ENCODE assay signal across 8 cellular contexts in the genomic region with DNA sequence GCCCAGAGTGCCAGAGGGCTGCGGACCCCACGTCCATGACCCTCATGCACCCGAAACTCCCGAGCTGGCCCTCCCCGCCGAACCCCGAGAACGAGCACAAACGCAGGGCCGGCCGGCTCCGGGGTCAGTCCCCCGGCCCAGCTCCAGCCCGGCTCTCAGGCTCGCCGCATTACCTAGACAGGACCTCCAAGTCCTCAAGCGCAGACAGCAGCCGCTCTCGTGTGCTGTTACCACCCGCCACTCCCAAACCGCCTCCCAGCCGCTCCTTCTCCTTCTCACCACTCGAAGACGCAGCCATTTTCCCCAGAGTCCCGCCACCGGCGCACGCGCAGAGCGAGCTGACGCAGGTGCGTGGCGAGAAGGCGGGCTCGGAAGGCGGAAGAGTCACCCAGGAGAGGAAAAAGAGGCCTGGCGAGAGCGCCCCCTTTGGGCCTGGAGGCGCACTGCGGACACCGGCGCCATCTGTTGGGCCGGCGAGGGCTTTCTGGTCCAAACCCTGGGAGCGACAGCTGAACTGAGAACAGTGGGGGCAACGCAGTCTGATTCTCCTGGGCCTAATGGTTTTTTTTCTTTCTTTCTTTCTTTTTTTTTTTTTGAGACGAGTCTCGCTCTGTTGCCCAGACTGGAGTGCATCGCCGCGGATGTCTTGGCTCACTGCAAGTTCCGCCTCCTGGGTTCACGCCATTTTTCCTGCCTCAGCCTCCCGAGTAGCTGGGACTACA. TPM values are rescaled to one million over a fixed set of nuclear protein-coding genes. Genes with fewer than 3 reads are reported as not detected.
DNase-seq lines count a peak whose midpoint lies in the region; ATAC-seq and TF ChIP-seq lines count a peak whose summit lies in the region.

A gene with protein sequence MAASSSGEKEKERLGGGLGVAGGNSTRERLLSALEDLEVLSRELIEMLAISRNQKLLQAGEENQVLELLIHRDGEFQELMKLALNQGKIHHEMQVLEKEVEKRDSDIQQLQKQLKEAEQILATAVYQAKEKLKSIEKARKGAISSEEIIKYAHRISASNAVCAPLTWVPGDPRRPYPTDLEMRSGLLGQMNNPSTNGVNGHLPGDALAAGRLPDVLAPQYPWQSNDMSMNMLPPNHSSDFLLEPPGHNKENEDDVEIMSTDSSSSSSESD (minus strand): TSS at position 324 of the 722 bp plus-strand sequence. CDS start 26 bp downstream, at position 298.

- H3K36me3 Mint-ChIP-seq in activated naive CD8-positive, alpha-beta T cell: no peaks in the 10 kb centered on the region
- no peaks in the 10 kb centered on the region for H3K36me3 Mint-ChIP-seq in glutamatergic neuron (ENCODE audit: unreplicated experiment)

- peak; percentile 95 for ATAC-seq in HG02623 (IDR thresholded peaks at IDR 0.05; ENCODE audit: unreplicated experiment)
- peak; percentile 96 for ATAC-seq in thoracic aorta (ENCODE audit: insufficient number of reproducible peaks, low FRiP score, low read depth)

- H4K20me1 ChIP-seq in osteoblast (ENCODE audit: insufficient read depth, low read length): peaks cover 25% of the 10 kb centered on the region

- H3K4me3 ChIP-seq in GM12864 (ENCODE audit: low read depth, low read length) (peak within 1 kb of the TSS; percentile 76), osteoblast (ENCODE audit: insufficient read depth, low read length) (peak within 1 kb of the TSS; percentile 83), thoracic aorta (peak within 1 kb of the TSS; percentile 94)

- DNase-seq in GM12864 (ENCODE audit: low read depth) (peak; percentile 75), NCI-H1092 treated with DMSO at 0.1 percent for 48 hours (lab: John Stamatoyannopoulos, UW) (peak; percentile 84), SKM-1 (lab: John Stamatoyannopoulos, UW; ENCODE audit: unreplicated experiment) (peak; percentile 81), glutamatergic neuron (peak; percentile 99), osteoblast (ENCODE audit: insufficient read length, low spot score, missing footprints) (peak; percentile 98), thoracic aorta (ENCODE audit: low spot score) (peak; percentile 84)

- H3K79me2 ChIP-seq in osteoblast (ENCODE audit: insufficient read depth, low read length): peaks cover 50% of the 10 kb centered on the region

- H2AFZ ChIP-seq in osteoblast (ENCODE audit: low read length): peak within 1 kb of the TSS; percentile 86

- H3K4me2 ChIP-seq in osteoblast (ENCODE audit: insufficient read depth, low read length): peak within 1 kb of the TSS; percentile 100

- H3K27ac ChIP-seq in osteoblast (ENCODE audit: low read depth, low read length) (peak within 1 kb of the TSS; percentile 85), thoracic aorta (peak within 1 kb of the TSS; percentile 68 to 80)

- peaks cover 10% of the 10 kb centered on the region for H3K4me1 ChIP-seq in osteoblast (ENCODE audit: insufficient read depth, low read length)
- peaks cover 21 to 26% of the 10 kb centered on the region in 2 donors for H3K4me1 ChIP-seq in thoracic aorta (ENCODE audit: control insufficient read depth in 1 of 2, low read depth in 2 of 2)

- TF ChIP-seq CTCF in GM12864 (IDR thresholded peaks at IDR 0.05; ENCODE audit: low read depth, low read length, missing control alignments) (peak; percentile 99), glutamatergic neuron (IDR thresholded peaks at IDR 0.05; ENCODE audit: partially characterized antibody, unreplicated experiment) (peak; percentile 99), osteoblast (IDR thresholded peaks at IDR 0.05; ENCODE audit: extremely low read depth, low read depth, low read length) (peak; percentile 99), thoracic aorta (IDR thresholded peaks at IDR 0.05) (peak; percentile 98)

- no peaks in the 10 kb centered on the region for H3K27me3 ChIP-seq in osteoblast (ENCODE audit: insufficient read depth, low read length)
- H3K27me3 ChIP-seq in thoracic aorta (replicated peaks; ENCODE audit: insufficient read depth): no peaks in the 10 kb centered on the region

- no peaks in the 10 kb centered on the region for H3K27me3 Mint-ChIP-seq in activated naive CD8-positive, alpha-beta T cell
- H3K27me3 Mint-ChIP-seq in glutamatergic neuron (ENCODE audit: unreplicated experiment): peaks cover 4% of the 10 kb centered on the region

- peaks cover 42% of the 10 kb centered on the region for H3K4me1 Mint-ChIP-seq in activated naive CD8-positive, alpha-beta T cell (ENCODE audit: low read depth)
- peaks cover 20% of the 10 kb centered on the region for H3K4me1 Mint-ChIP-seq in glutamatergic neuron (ENCODE audit: low read depth, unreplicated experiment)

- H3K4me3 Mint-ChIP-seq in activated naive CD8-positive, alpha-beta T cell: peak within 1 kb of the TSS; percentile 98
- H3K4me3 Mint-ChIP-seq in glutamatergic neuron (ENCODE audit: unreplicated experiment): peak within 1 kb of the TSS; percentile 94

- H3K9me3 ChIP-seq in osteoblast (ENCODE audit: low read depth, low read length): no peaks in the 10 kb centered on the region
- H3K9me3 ChIP-seq in thoracic aorta: no peaks in the 10 kb centered on the region

- H3K27ac Mint-ChIP-seq in activated naive CD8-positive, alpha-beta T cell: peak within 1 kb of the TSS; percentile 92
- H3K27ac Mint-ChIP-seq in glutamatergic neuron (ENCODE audit: unreplicated experiment): peak within 1 kb of the TSS; percentile 92

- H3K9me3 Mint-ChIP-seq in activated naive CD8-positive, alpha-beta T cell (ENCODE audit: low read depth): no peaks in the 10 kb centered on the region
- H3K9me3 Mint-ChIP-seq in glutamatergic neuron (ENCODE audit: unreplicated experiment): peaks cover 10% of the 10 kb centered on the region

- no peaks in the 10 kb centered on the region for H3K36me3 ChIP-seq in osteoblast (ENCODE audit: insufficient read depth, low read length)
- H3K36me3 ChIP-seq in thoracic aorta: no peaks in the 10 kb centered on the region

RNA-seq across cellular contexts. Expression of the gene that starts here (rescaled TPM):
- total RNA-seq in glutamatergic neuron (ENCODE audit: unreplicated experiment) (57.1 TPM), osteoblast (21.2 and 26.1 TPM in 2 replicates), thoracic aorta (10 to 100 TPM; 13.3 to 35.0 TPM)

Comparison
In these comparisons a context has a peak if more than half of its experiments do, and no peak if none do; other contexts are left out.
1. Peak in every context shown above with its lines: DNase-seq, ATAC-seq, H3K4me3 ChIP-seq and H3K27ac ChIP-seq.